Comparison of ENCODE assay signal across 8 cellular contexts in the genomic region with DNA sequence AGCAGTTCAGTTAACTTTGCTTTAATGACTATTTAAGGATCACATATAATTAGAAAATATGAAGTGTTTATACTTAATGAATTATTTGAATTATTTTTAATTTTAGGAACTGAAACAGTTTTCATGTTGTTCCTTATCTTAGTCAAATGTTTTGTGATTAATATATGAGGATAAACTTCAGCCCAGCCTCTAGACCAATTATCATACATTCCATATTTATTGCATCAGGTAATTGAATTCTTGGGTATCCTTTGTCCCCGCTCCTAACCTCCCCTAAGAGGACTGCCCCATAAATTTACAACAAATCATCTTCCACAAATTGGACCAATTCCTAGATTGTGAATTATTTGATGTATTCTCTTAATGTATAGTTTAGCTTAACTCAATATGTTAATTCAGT.
"Had no signal": no experiment of that assay in that cellular context is flagged by ENCODE, and none has a peak within 500 bp of the region (broad histone marks: within the 10 kb centered on the region; RNA-seq: fewer than 3 reads in every experiment).

No MANE protein-coding gene starts in this region.

- H3K4me3 ChIP-seq: GM12878 had no signal

- FAIRE-seq: G401.6, GM12878, GM12891, GM12892, GM18507, GM19239 had no signal

- DNase-seq: GDM1, GF-D8 had no signal

- ATAC-seq: GM12878 had no signal
